ENCODE assay signal across 8 cellular contexts in genomic region chr15:54120949-54121463, GRCh38.
"Had no signal": no experiment of that assay in that cellular context is flagged by ENCODE, and none has a peak within 500 bp of the region (broad histone marks: within the 10 kb centered on the region; RNA-seq: fewer than 3 reads in every experiment).

No MANE protein-coding gene starts in this region.

- H3K4me3 ChIP-seq: GM23338 had no signal

- FAIRE-seq: H1, H54, HTR-8/SVneo had no signal

- H3K27ac ChIP-seq: KMS-11 had no signal

- H2AFZ ChIP-seq: GM23338 had no signal

- H3K4me2 ChIP-seq: GM23338, KMS-11 had no signal

- DNase-seq: H9, HCEC 1CT, KBM-7 had no signal

- H3K9ac ChIP-seq: KMS-11 had no signal
